In the genomic region with DNA sequence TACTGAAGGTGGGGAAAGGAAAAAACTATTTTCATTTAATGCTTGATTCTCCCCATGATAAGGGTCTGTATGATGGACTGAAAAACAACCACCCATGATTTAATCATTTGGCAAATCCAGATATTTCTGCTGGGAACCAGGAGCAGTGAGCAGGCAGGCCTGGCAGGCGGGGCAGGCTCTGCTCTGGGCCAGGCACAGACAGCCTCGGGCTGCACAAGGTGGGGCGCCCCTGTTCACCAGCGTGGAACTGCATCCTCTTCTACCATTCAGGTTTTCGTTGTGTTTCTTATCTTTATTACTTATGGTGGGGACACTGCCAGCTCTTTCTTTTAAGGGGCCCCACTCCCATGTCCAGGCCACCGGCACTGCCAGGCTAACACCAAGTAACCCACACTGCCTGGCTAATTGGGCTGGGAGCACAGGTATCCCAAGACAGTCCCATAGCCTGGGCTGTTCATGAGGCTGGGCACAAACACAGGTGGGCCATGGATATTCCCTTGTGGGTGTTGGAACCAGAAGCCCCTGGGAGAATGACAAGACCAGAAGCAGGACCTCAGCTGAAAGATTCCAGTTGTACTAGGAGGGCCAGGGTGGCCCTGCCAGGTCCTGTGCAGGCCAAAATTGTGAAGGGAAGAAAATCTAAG, we compare ENCODE assay signal across 21 cellular contexts. TPM values are rescaled to one million over a fixed set of nuclear protein-coding genes. Genes with fewer than 3 reads are reported as not detected.
DNase-seq lines count a peak whose midpoint lies in the region; ATAC-seq and TF ChIP-seq lines count a peak whose summit lies in the region.
"Had no signal": no experiment of that assay in that cellular context is flagged by ENCODE, and none has a peak within 500 bp of the region (broad histone marks: within the 10 kb centered on the region; RNA-seq: fewer than 3 reads in every experiment).

No MANE protein-coding gene starts in this region.

- H3K36me3 ChIP-seq in OCI-LY7 (ENCODE audit: insufficient read depth, low read length) (no peaks in the 10 kb centered on the region), neural progenitor cell (no peaks in the 10 kb centered on the region), endodermal cell (ENCODE audit: control insufficient read depth, insufficient read depth, low read length) (no peaks in the 10 kb centered on the region)
- H3K36me3 ChIP-seq: gastroesophageal sphincter had no signal

- 90 to 92% methylated on average over 4 to 6 of the region's 6 CpGs for WGBS in endodermal cell (ENCODE audit: insufficient coverage in 1 of 2, insufficient read length in 1 of 2), 2 experiments

- no peaks in the 10 kb centered on the region for H3K36me3 Mint-ChIP-seq in neural progenitor cell
- H3K36me3 Mint-ChIP-seq in endodermal cell (ENCODE audit: low read depth), result no peaks in the 10 kb centered on the region
- H3K36me3 Mint-ChIP-seq: activated CD8-positive, alpha-beta memory T cell treated with anti-CD3 and anti-CD28 coated beads, Interleukin-2, amount 10 ng/mL, durations not matched to agents 7 days and 5 days; activated naive CD8-positive, alpha-beta T cell; CD14-positive monocyte had no signal

- DNase-seq in GM12864 (ENCODE audit: low read depth), result no peak
- DNase-seq in OCI-LY7 (ENCODE audit: low spot score), result peak; percentile 11
- peak; percentile 41 for DNase-seq in germinal center (ENCODE audit: low spot score)
- no peak for DNase-seq in neural progenitor cell (ENCODE audit: low spot score)
- DNase-seq in endodermal cell, result no peak
- no peak for DNase-seq in HT-29 (ENCODE audit: low spot score)
- no peak for DNase-seq in T-helper 9 cell
- DNase-seq: activated CD4-positive, alpha-beta T cell treated with anti-CD3 and anti-CD28 coated beads, Interleukin-2, amount 10 ng/mL, durations not matched to agents 7 days and 5 days; activated CD8-positive, alpha-beta memory T cell treated with anti-CD3 and anti-CD28 coated beads, Interleukin-2, amount 10 ng/mL, durations not matched to agents 7 days and 5 days; effector CD4-positive, alpha-beta T cell; mesendoderm; naive thymus-derived CD8-positive, alpha-beta T cell; NCI-H187; NCI-H82; OCI-M1; SHP77 had no signal

- intact Hi-C loops in OCI-LY7 (cut with micrococcal nuclease; ENCODE audit: unreplicated experiment), result loop anchor here (10.0 kb wide), 1 partner anchor 113 kb away; no protein-coding TSS in a partner anchor

- H3K9ac ChIP-seq in neural progenitor cell, result no peak overlapping the region
- H3K9ac ChIP-seq in endodermal cell (ENCODE audit: extremely low read depth, low read length, poor library complexity, severe bottlenecking), result no peak overlapping the region

- no peaks in the 10 kb centered on the region for H3K9me2 ChIP-seq in OCI-LY7 (ENCODE audit: insufficient read depth, low read length)

- H3K79me2 ChIP-seq in OCI-LY7 (ENCODE audit: insufficient read depth, low read depth, low read length), result no peaks in the 10 kb centered on the region
- no peaks in the 10 kb centered on the region for H3K79me2 ChIP-seq in neural progenitor cell (ENCODE audit: low read depth)

- peaks cover 6% of the 10 kb centered on the region for H3K27me3 Mint-ChIP-seq in neural progenitor cell (ENCODE audit: insufficient read depth, low read depth)
- H3K27me3 Mint-ChIP-seq in endodermal cell (ENCODE audit: insufficient read depth), result no peaks in the 10 kb centered on the region
- H3K27me3 Mint-ChIP-seq: activated CD4-positive, alpha-beta T cell treated with anti-CD3 and anti-CD28 coated beads, Interleukin-2, amount 10 ng/mL, durations not matched to agents 7 days and 5 days; activated naive CD8-positive, alpha-beta T cell had no signal

- no peaks in the 10 kb centered on the region for H3K27me3 ChIP-seq in neural progenitor cell
- H3K27me3 ChIP-seq in endodermal cell (ENCODE audit: control insufficient read depth, insufficient read depth, low read length, poor library complexity, severe bottlenecking), result no peaks in the 10 kb centered on the region
- H3K27me3 ChIP-seq: gastroesophageal sphincter had no signal

- H3K4me3 Mint-ChIP-seq in neural progenitor cell (no peak overlapping the region), endodermal cell (no peak overlapping the region)
- H3K4me3 Mint-ChIP-seq: activated CD4-positive, alpha-beta T cell treated with anti-CD3 and anti-CD28 coated beads, Interleukin-2, amount 10 ng/mL, durations not matched to agents 7 days and 5 days; activated CD8-positive, alpha-beta memory T cell treated with anti-CD3 and anti-CD28 coated beads, Interleukin-2, amount 10 ng/mL, durations not matched to agents 7 days and 5 days; activated naive CD8-positive, alpha-beta T cell; CD14-positive monocyte; naive thymus-derived CD8-positive, alpha-beta T cell had no signal

- H3K27ac Mint-ChIP-seq in neural progenitor cell (no peak overlapping the region), endodermal cell (no peak overlapping the region)
- H3K27ac Mint-ChIP-seq: activated CD4-positive, alpha-beta T cell treated with anti-CD3 and anti-CD28 coated beads, Interleukin-2, amount 10 ng/mL, durations not matched to agents 7 days and 5 days; activated CD8-positive, alpha-beta memory T cell treated with anti-CD3 and anti-CD28 coated beads, Interleukin-2, amount 10 ng/mL, durations not matched to agents 7 days and 5 days; activated naive CD8-positive, alpha-beta T cell; activated T-helper 2 cell treated with anti-CD3 and anti-CD28 coated beads, Interferon-gamma antibody, Interleukin-2, Interleukin-4, amounts not matched to agents 10 μg/mL and 5 μg/mL and 100 μg/mL, durations not matched to agents 14 hours and 24 hours and 36 hours; CD14-positive monocyte had no signal

- CTCF ChIA-PET in OCI-LY7 (lab: Charles Lee; ENCODE audit: unreplicated experiment), result interaction anchor here (0.6 kb wide), 1 partner anchor 1057 kb away, joined by 4 read pairs; no protein-coding TSS in a partner anchor

- TF ChIP-seq CTCF in GM12864 (IDR thresholded peaks at IDR 0.05; ENCODE audit: low read depth, low read length, missing control alignments) (peak; percentile 39), OCI-LY7 (conservative IDR thresholded peaks at IDR 0.05; ENCODE audit: low read length) (peak; percentile 40; the same call in 1 of the 2 replicates), neural progenitor cell (IDR thresholded peaks at IDR 0.05) (no peak), endodermal cell (conservative IDR thresholded peaks at IDR 0.05) (no peak)

- H3K4me1 Mint-ChIP-seq in neural progenitor cell, result peaks cover 21% of the 10 kb centered on the region
- H3K4me1 Mint-ChIP-seq in endodermal cell, result no peaks in the 10 kb centered on the region
- H3K4me1 Mint-ChIP-seq: activated CD4-positive, alpha-beta T cell treated with anti-CD3 and anti-CD28 coated beads, Interleukin-2, amount 10 ng/mL, durations not matched to agents 7 days and 5 days; activated CD8-positive, alpha-beta memory T cell treated with anti-CD3 and anti-CD28 coated beads, Interleukin-2, amount 10 ng/mL, durations not matched to agents 7 days and 5 days; CD14-positive monocyte; naive thymus-derived CD8-positive, alpha-beta T cell had no signal

- H3K9me3 ChIP-seq in OCI-LY7 (ENCODE audit: low read length) (no peaks in the 10 kb centered on the region), neural progenitor cell (ENCODE audit: low read depth) (no peaks in the 10 kb centered on the region), endodermal cell (ENCODE audit: control insufficient read depth, low read length) (no peaks in the 10 kb centered on the region)
- H3K9me3 ChIP-seq: gastroesophageal sphincter had no signal

- POLR2A ChIA-PET in OCI-LY7 (lab: Charles Lee), result interaction anchor here (0.7 kb wide), 1 partner anchor 346 kb away, joined by 3 read pairs; no protein-coding TSS in a partner anchor

- H4K20me1 ChIP-seq in OCI-LY7 (ENCODE audit: insufficient read depth, low read length), result no peaks in the 10 kb centered on the region
- H4K20me1 ChIP-seq in neural progenitor cell (ENCODE audit: low read depth), result no peaks in the 10 kb centered on the region

- H3K4me1 ChIP-seq in OCI-LY7 (ENCODE audit: insufficient read depth, low read length, poor library complexity, severe bottlenecking) (no peaks in the 10 kb centered on the region), neural progenitor cell (peaks cover 17% of the 10 kb centered on the region), endodermal cell (ENCODE audit: control insufficient read depth, insufficient read depth, low read length) (no peaks in the 10 kb centered on the region)

- no peaks in the 10 kb centered on the region for H3F3A ChIP-seq in neural progenitor cell (ENCODE audit: low read depth)

- H3K9me3 Mint-ChIP-seq in neural progenitor cell, result no peaks in the 10 kb centered on the region
- H3K9me3 Mint-ChIP-seq in endodermal cell, result no peaks in the 10 kb centered on the region
- H3K9me3 Mint-ChIP-seq: activated CD4-positive, alpha-beta T cell treated with anti-CD3 and anti-CD28 coated beads, Interleukin-2, amount 10 ng/mL, durations not matched to agents 7 days and 5 days; activated T-helper 2 cell treated with anti-CD3 and anti-CD28 coated beads, Interferon-gamma antibody, Interleukin-2, Interleukin-4, amounts not matched to agents 10 μg/mL and 5 μg/mL and 100 μg/mL, durations not matched to agents 14 hours and 24 hours and 36 hours; CD14-positive monocyte had no signal

- no peak for ATAC-seq in GM19463 (IDR thresholded peaks at IDR 0.05; ENCODE audit: unreplicated experiment)
- ATAC-seq: activated CD8-positive, alpha-beta memory T cell treated with anti-CD3 and anti-CD28 coated beads, Interleukin-2, amount 10 ng/mL, durations not matched to agents 7 days and 5 days; naive thymus-derived CD8-positive, alpha-beta T cell had no signal

- no TSS peak for BruUV-seq in OCI-LY7 (replicated peaks; lab: Mats Ljungman, UMichigan)

- no peak overlapping the region for H3K4me2 ChIP-seq in OCI-LY7 (ENCODE audit: low read length)
- H3K4me2 ChIP-seq in neural progenitor cell, result no peak overlapping the region

- H3K27ac ChIP-seq in OCI-LY7 (ENCODE audit: low read depth, low read length, poor library complexity, severe bottlenecking), result no peak overlapping the region
- no peak overlapping the region for H3K27ac ChIP-seq in neural progenitor cell
- no peak overlapping the region for H3K27ac ChIP-seq in endodermal cell (ENCODE audit: low read depth, low read length)

- H3K4me3 ChIP-seq in GM12864 (ENCODE audit: low read depth, low read length), result no peak overlapping the region
- H3K4me3 ChIP-seq in OCI-LY7 (ENCODE audit: low read depth, low read length, poor library complexity, severe bottlenecking), result no peak overlapping the region
- no peak overlapping the region for H3K4me3 ChIP-seq in neural progenitor cell
- H3K4me3 ChIP-seq in endodermal cell (ENCODE audit: low read length), result no peak overlapping the region

- H2AFZ ChIP-seq in OCI-LY7 (ENCODE audit: low read length) (no peak overlapping the region), neural progenitor cell (replicated peaks) (peak overlapping the region; percentile 16)

RNA-seq across cellular contexts. Expression of a gene that starts 57.1 kb away (rescaled TPM):
- total RNA-seq in OCI-LY7 (2014; rRNA removed; shearing (Covaris generic)), result 78.5 and 80.2 TPM in 2 replicates
- total RNA-seq in OCI-LY7 (2022), result 96.0 and 112 TPM in 2 replicates
- total RNA-seq in neural progenitor cell (ENCODE audit: low replicate concordance), result 61.5 and 84.7 TPM in 2 replicates
- 10 to 100 TPM; 60.5 to 64.9 TPM for total RNA-seq in endodermal cell
- 44.6 TPM for polyA plus RNA-seq in endodermal cell (2013, experiment 1 of 2)
- 46.1 TPM for polyA plus RNA-seq in endodermal cell (2013, experiment 2 of 2)
- total RNA-seq in HT-29 (2014; rRNA removed; shearing (Covaris generic)), result 62.2 and 67.8 TPM in 2 replicates

Comparison
In these comparisons a context has a peak if more than half of its experiments do, and no peak if none do; other contexts are left out.
1. DNase-seq: peak in OCI-LY7 (single experiment) and germinal center (single experiment); none in GM12864 (single experiment), neural progenitor cell (single experiment), endodermal cell (single experiment), HT-29 (single experiment) and T-helper 9 cell (single experiment).
2. CTCF ChIP-seq: peak in GM12864 (single experiment) and OCI-LY7 (single experiment); none in neural progenitor cell (single experiment) and endodermal cell (single experiment).